ENCODE assay signal across 14 cellular contexts in the genomic region with DNA sequence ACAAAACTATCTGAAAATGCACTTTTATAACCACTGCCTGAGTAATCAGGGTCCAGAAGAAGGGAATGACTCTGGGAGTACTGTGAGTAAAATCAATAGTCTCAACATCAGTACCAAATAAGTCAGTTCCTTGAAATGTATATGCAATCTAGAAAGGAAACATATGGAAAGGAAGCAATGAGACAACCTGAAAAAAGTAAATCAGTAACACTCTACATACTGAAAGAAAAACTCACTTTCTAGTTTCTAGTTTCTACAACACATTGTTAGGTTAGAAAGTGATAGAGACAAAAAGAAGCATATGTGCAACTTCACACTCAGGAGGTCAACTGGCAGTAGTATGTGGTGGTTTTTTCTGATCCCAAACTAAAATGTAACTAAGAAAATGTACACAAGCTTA.
DNase-seq lines count a peak whose midpoint lies in the region; ATAC-seq and TF ChIP-seq lines count a peak whose summit lies in the region.
"Had no signal": no experiment of that assay in that cellular context is flagged by ENCODE, and none has a peak within 500 bp of the region (broad histone marks: within the 10 kb centered on the region; RNA-seq: fewer than 3 reads in every experiment).

No MANE protein-coding gene starts in this region.

- H3K4me1 ChIP-seq in psoas muscle (peaks cover 42% of the 10 kb centered on the region), left lung (peaks cover 0 to 5% of the 10 kb centered on the region in 2 donors)
- H3K4me1 ChIP-seq: spleen had no signal

- H3K27ac ChIP-seq in psoas muscle (peak overlapping the region; percentile 82), left lung (no peak overlapping the region)
- H3K27ac ChIP-seq: spleen had no signal

- intact Hi-C loops in psoas muscle (cut with DNase I), result loop anchor here in 1 of 2 donors (5.0 kb wide), 1 partner anchor 89 kb away; no protein-coding TSS in a partner anchor
- intact Hi-C loops in left lung (cut with DNase I), result no loop called here

- TF ChIP-seq CTCF in psoas muscle (IDR thresholded peaks at IDR 0.05) (no peak), left lung (IDR thresholded peaks at IDR 0.05) (no peak)

- H3K27me3 ChIP-seq in psoas muscle (ENCODE audit: insufficient read depth in 3 of 3, low read length in 2 of 3) (no peaks in the 10 kb centered on the region), left lung (no peaks in the 10 kb centered on the region)
- H3K27me3 ChIP-seq: spleen had no signal

- no peak for DNase-seq in psoas muscle
- no peak for DNase-seq in HK-2 (ENCODE audit: unreplicated experiment)
- no peak for DNase-seq in left lung
- no peak for DNase-seq in epidermal melanocyte (ENCODE audit: insufficient read length, low spot score)
- DNase-seq in hepatic stellate cell (ENCODE audit: low spot score), result no peak
- DNase-seq: activated CD4-positive, alpha-beta T cell treated with anti-CD3 and anti-CD28 coated beads for 48 hours; activated naive CD4-positive, alpha-beta T cell treated with anti-CD3 and anti-CD28 coated beads, Interleukin-2, amount 10 ng/mL, durations not matched to agents 7 days and 5 days; foreskin fibroblast; naive thymus-derived CD4-positive, alpha-beta T cell; NCI-H1105 treated with DMSO at 0.1 percent for 48 hours; spleen had no signal

- ATAC-seq in GM19395 (IDR thresholded peaks at IDR 0.05; ENCODE audit: unreplicated experiment), result peak; percentile 98
- peak; percentile 51 for ATAC-seq in HG02571 (IDR thresholded peaks at IDR 0.05; ENCODE audit: unreplicated experiment)
- peak; percentile 94 for ATAC-seq in HG03175 (IDR thresholded peaks at IDR 0.05; ENCODE audit: unreplicated experiment)
- peak in 1 of 4 donors; percentile 9 for ATAC-seq in psoas muscle
- no peak for ATAC-seq in left lung
- ATAC-seq: naive thymus-derived CD4-positive, alpha-beta T cell had no signal

- H3K9me3 ChIP-seq in psoas muscle (no peaks in the 10 kb centered on the region), left lung (no peaks in the 10 kb centered on the region)
- H3K9me3 ChIP-seq: spleen had no signal

- H3K36me3 ChIP-seq in psoas muscle (ENCODE audit: insufficient read depth in 1 of 2, low read depth in 1 of 2) (no peaks in the 10 kb centered on the region), left lung (no peaks in the 10 kb centered on the region)
- H3K36me3 ChIP-seq: spleen had no signal

- H3K4me3 ChIP-seq in psoas muscle (no peak overlapping the region), left lung (no peak overlapping the region)
- H3K4me3 ChIP-seq: spleen had no signal
